In genomic region chr12:132761911-132762583, GRCh38 we compare ENCODE assay signal across 8 cellular contexts. TPM values are rescaled to one million over a fixed set of nuclear protein-coding genes. Genes with fewer than 3 reads are reported as not detected.
DNase-seq lines count a peak whose midpoint lies in the region; ATAC-seq and TF ChIP-seq lines count a peak whose summit lies in the region.

No MANE protein-coding gene starts in this region.

- TF ChIP-seq CTCF in OCI-LY3 (IDR thresholded peaks at IDR 0.05; ENCODE audit: low read depth, low read length) (no peak), epithelial cell of proximal tubule (conservative IDR thresholded peaks at IDR 0.05; ENCODE audit: low read depth, low read length) (no peak)

- no peaks in the 10 kb centered on the region for H3K27me3 ChIP-seq in OCI-LY3 (ENCODE audit: low read depth, low read length)
- no peaks in the 10 kb centered on the region for H3K27me3 ChIP-seq in mucosa of rectum (ENCODE audit: control insufficient read depth in 2 of 2, insufficient read depth in 2 of 2, low read length in 2 of 2)

- H3K4me3 ChIP-seq in OCI-LY3 (ENCODE audit: low read length) (peak overlapping the region; percentile 83), epithelial cell of proximal tubule (ENCODE audit: low read depth, low read length) (peak overlapping the region; percentile 77), mucosa of rectum (ENCODE audit: low read length in 2 of 2) (peak overlapping the region; percentile 74 to 87)

- H3K9me3 ChIP-seq in OCI-LY3 (ENCODE audit: insufficient read depth, low read length) (no peaks in the 10 kb centered on the region), mucosa of rectum (ENCODE audit: control insufficient read depth in 2 of 2, low read length in 2 of 2) (no peaks in the 10 kb centered on the region)

- peak; percentile 86 for DNase-seq in COR-L47 (lab: John Stamatoyannopoulos, UW)
- DNase-seq in HPDE6-E6E7 (ENCODE audit: extremely low spot score): peak; percentile 85
- DNase-seq in activated T-cell treated with anti-CD3 and anti-CD28 coated beads for 4 hours: peak; percentile 73
- peak; percentile 19 for DNase-seq in epithelial cell of proximal tubule (ENCODE audit: low read depth)
- peak; percentile 76 for DNase-seq in stimulated activated CD8-positive, alpha-beta memory T cell treated with anti-CD3 and anti-CD28 coated beads, Interleukin-4, amount 100 ng/mL, for 24 hours (ENCODE audit: low read depth)

- H3K79me2 ChIP-seq in OCI-LY3 (ENCODE audit: low read length): peaks cover 46% of the 10 kb centered on the region

- H4K20me1 ChIP-seq in OCI-LY3 (ENCODE audit: insufficient read depth, low read length): peaks cover 7% of the 10 kb centered on the region; the same call in 1 of the 2 replicates

- H3K9ac ChIP-seq in OCI-LY3 (ENCODE audit: low read length) (peak overlapping the region; percentile 72), mucosa of rectum (ENCODE audit: low read depth in 1 of 2, low read length in 2 of 2) (peak overlapping the region; percentile 84 to 87)

- H3K27ac ChIP-seq in OCI-LY3 (ENCODE audit: low read length) (peak overlapping the region; percentile 85), mucosa of rectum (ENCODE audit: low read depth in 2 of 2, low read length in 2 of 2) (peak overlapping the region; percentile 95 to 96)

- H2AFZ ChIP-seq in OCI-LY3 (ENCODE audit: low read depth, low read length): 0 out of 2 replicates have a peak overlapping the region, but pooled peaks have one; percentile 18

- H3K36me3 ChIP-seq in OCI-LY3 (replicated peaks; ENCODE audit: low read depth, low read length): no peaks in the 10 kb centered on the region
- no peaks in the 10 kb centered on the region for H3K36me3 ChIP-seq in mucosa of rectum (ENCODE audit: control insufficient read depth in 2 of 2, insufficient read depth in 2 of 2, low read length in 2 of 2)

- H3K4me2 ChIP-seq in OCI-LY3 (ENCODE audit: low read length): peak overlapping the region; percentile 38

- ATAC-seq in GM19463 (IDR thresholded peaks at IDR 0.05; ENCODE audit: unreplicated experiment): peak; percentile 84

- H3K4me1 ChIP-seq in OCI-LY3 (ENCODE audit: low read length) (no peaks in the 10 kb centered on the region), mucosa of rectum (ENCODE audit: control insufficient read depth in 2 of 2, insufficient read depth in 2 of 2, low read length in 2 of 2) (peaks cover 7 to 13% of the 10 kb centered on the region in 2 donors)

RNA-seq across cellular contexts. Expression of gene ANKLE2, which starts 0.4 kb away (rescaled TPM):
- 100 and 111 TPM in 2 replicates for total RNA-seq in epithelial cell of proximal tubule

RNA-seq across cellular contexts. Expression of gene PGAM5, which starts 51.4 kb away (rescaled TPM):
- 75.0 and 124 TPM in 2 replicates for total RNA-seq in epithelial cell of proximal tubule

Comparison
In these comparisons a context has a peak if more than half of its experiments do, and no peak if none do; other contexts are left out.
1. Peak in every context shown above with its lines: DNase-seq, ATAC-seq, H3K4me3 ChIP-seq and H3K27ac ChIP-seq.
2. DNase-seq: peak in every context shown above with its lines; median percentile 86 in COR-L47; 85 in HPDE6-E6E7; 76 in stimulated activated CD8-positive, alpha-beta memory T cell treated with anti-CD3 and anti-CD28 coated beads, Interleukin-4, amount 100 ng/mL, for 24 hours; 73 in activated T-cell treated with anti-CD3 and anti-CD28 coated beads for 4 hours; 19 in epithelial cell of proximal tubule.